ENCODE assay signal across 1 cellular context in genomic region chr1:86699186-86699585, GRCh38.
TF ChIP-seq lines count a peak whose summit lies in the region.

No MANE protein-coding gene starts in this region.

TF ChIP-seq in GM12878, 131 proteins besides CTCF, POLR2A, EP300 and RAD21 (continued from another document):
- TF ChIP-seq E2F8 (IDR thresholded peaks at IDR 0.05; ENCODE audit: low read depth, partially characterized antibody) (no peak), CHD1 (IDR thresholded peaks at IDR 0.05; ENCODE audit: low read depth, low read length) (no peak), PAX5 (IDR thresholded peaks at IDR 0.05; ENCODE audit: borderline replicate concordance, low read depth, low read length) (no peak), POLR2AphosphoS5 (IDR thresholded peaks at IDR 0.05; ENCODE audit: low read length) (no peak), ZBTB4 (CRISPR knock-in tag; IDR thresholded peaks at IDR 0.05) (no peak), SKIL (IDR thresholded peaks at IDR 0.05; ENCODE audit: low read depth, poor library complexity, severe bottlenecking) (no peak), NRF1 (conservative IDR thresholded peaks at IDR 0.05; ENCODE audit: low read depth, low read length) (no peak)
TF ChIP-seq in GM12878: peak in this region for 0.
